Comparison of ENCODE assay signal across 31 cellular contexts in the genomic region with DNA sequence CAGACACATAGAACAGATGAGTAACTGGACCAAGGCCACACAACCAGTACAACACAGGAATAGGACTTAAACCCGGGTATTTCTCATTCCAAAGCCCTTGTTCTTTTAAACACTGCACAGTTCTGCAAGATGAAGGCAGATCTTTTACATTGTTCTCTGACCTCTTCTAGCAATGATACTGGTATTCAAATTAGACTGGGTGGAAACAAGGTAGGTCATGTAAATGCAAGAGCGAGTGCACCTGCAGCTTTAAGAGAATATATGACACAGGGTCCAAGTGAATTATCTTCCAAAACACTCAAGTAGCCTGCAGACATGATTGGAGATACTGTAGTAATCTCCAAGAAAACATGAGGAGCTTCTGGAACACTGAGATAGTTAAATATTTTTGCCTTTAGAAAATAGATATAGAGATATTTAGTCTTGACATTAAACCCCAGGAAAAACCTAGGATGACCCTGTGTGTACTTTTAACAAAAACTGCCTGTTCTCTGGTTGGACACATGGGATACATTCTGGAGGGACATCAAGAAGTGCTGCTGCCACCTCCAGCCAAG.
DNase-seq lines count a peak whose midpoint lies in the region; ATAC-seq and TF ChIP-seq lines count a peak whose summit lies in the region.
"Had no signal": no experiment of that assay in that cellular context is flagged by ENCODE, and none has a peak within 500 bp of the region (broad histone marks: within the 10 kb centered on the region; RNA-seq: fewer than 3 reads in every experiment).

No MANE protein-coding gene starts in this region.

- TF ChIP-seq CTCF in OCI-LY3 (IDR thresholded peaks at IDR 0.05; ENCODE audit: low read depth, low read length) (no peak), smooth muscle cell (IDR thresholded peaks at IDR 0.05; ENCODE audit: borderline replicate concordance, insufficient read depth, poor library complexity, severe bottlenecking) (no peak)

- H4K20me1 ChIP-seq in OCI-LY3 (ENCODE audit: insufficient read depth, low read length), result no peaks in the 10 kb centered on the region
- H4K20me1 ChIP-seq in smooth muscle cell (ENCODE audit: low read depth), result no peaks in the 10 kb centered on the region

- no peak overlapping the region for H3K27ac ChIP-seq in OCI-LY3 (ENCODE audit: low read length)
- H3K27ac ChIP-seq in smooth muscle cell (ENCODE audit: low read depth), result peak overlapping the region; percentile 78
- H3K27ac ChIP-seq: coronary artery, heart left ventricle, pancreas, skin epidermis, tibial nerve had no signal

- ATAC-seq in GM18861 (IDR thresholded peaks at IDR 0.05; ENCODE audit: unreplicated experiment), result peak; percentile 14
- peak; percentile 21 for ATAC-seq in HG03378 (IDR thresholded peaks at IDR 0.05; ENCODE audit: unreplicated experiment)
- ATAC-seq in GM18858 (IDR thresholded peaks at IDR 0.05; ENCODE audit: unreplicated experiment), result no peak
- ATAC-seq: activated CD8-positive, alpha-beta T cell treated with anti-CD3 and anti-CD28 coated beads for 36 hours; activated naive CD4-positive, alpha-beta T cell treated with anti-CD3 and anti-CD28 coated beads, Interleukin-2, amount 50 U/mL, for 72 hours; activated T-helper 17 cell treated with anti-CD3 and anti-CD28 coated beads, Interleukin-2, amount 50 U/mL, for 72 hours; effector memory CD8-positive, alpha-beta T cell; heart left ventricle; pancreas had no signal

- H3K4me1 ChIP-seq in OCI-LY3 (ENCODE audit: low read length) (no peaks in the 10 kb centered on the region), smooth muscle cell (ENCODE audit: low read depth) (peaks cover 9% of the 10 kb centered on the region)
- H3K4me1 ChIP-seq: pancreas had no signal

- peaks cover 14% of the 10 kb centered on the region for H3F3A ChIP-seq in smooth muscle cell (ENCODE audit: low read depth)

- H3K9me3 ChIP-seq in OCI-LY3 (ENCODE audit: insufficient read depth, low read length) (no peaks in the 10 kb centered on the region), smooth muscle cell (replicated peaks; ENCODE audit: low read depth) (no peaks in the 10 kb centered on the region)
- H3K9me3 ChIP-seq: heart left ventricle, pancreas, tibial nerve had no signal

- DNase-seq in smooth muscle cell (lab: John Stamatoyannopoulos, UW; ENCODE audit: unreplicated experiment) (no peak), COLO668 (lab: John Stamatoyannopoulos, UW; ENCODE audit: unreplicated experiment) (no peak), T-helper 9 cell (no peak)
- DNase-seq: ACHN; activated CD8-positive, alpha-beta T cell treated with anti-CD3 and anti-CD28 coated beads for 36 hours; aorta; COR-L47; DMS79 treated with DMSO at 0.1 percent for 48 hours; effector memory CD8-positive, alpha-beta T cell; foreskin fibroblast; GF-D8; GOT3; heart left ventricle; IMR-90; NCI-H1417; NCI-H2081; NCI-H226; NCI-H748 treated with DMSO at 0.1 percent for 48 hours; nephron progenitor cell; pancreas; retina; stimulated activated CD4-positive, alpha-beta T cell treated with anti-CD3 and anti-CD28 coated beads, Interleukin-1b, Interleukin-23, amount 100 ng/mL, for 48 hours had no signal

- H3K36me3 ChIP-seq in OCI-LY3 (replicated peaks; ENCODE audit: low read depth, low read length), result no peaks in the 10 kb centered on the region
- H3K36me3 ChIP-seq in smooth muscle cell (ENCODE audit: low read depth), result no peaks in the 10 kb centered on the region
- H3K36me3 ChIP-seq: heart left ventricle, pancreas, tibial nerve had no signal

- H3K27me3 ChIP-seq in OCI-LY3 (ENCODE audit: low read depth, low read length), result no peaks in the 10 kb centered on the region
- no peaks in the 10 kb centered on the region for H3K27me3 ChIP-seq in smooth muscle cell (ENCODE audit: low read depth)
- H3K27me3 ChIP-seq: heart left ventricle, pancreas, tibial nerve had no signal

- H3K4me2 ChIP-seq in OCI-LY3 (ENCODE audit: low read length), result 0 out of 2 replicates have a peak overlapping the region, but pooled peaks have one; percentile 15
- H3K4me2 ChIP-seq in smooth muscle cell, result peak overlapping the region; percentile 73

- H3K79me2 ChIP-seq in OCI-LY3 (ENCODE audit: low read length) (no peaks in the 10 kb centered on the region), smooth muscle cell (ENCODE audit: low read depth) (no peaks in the 10 kb centered on the region)

- H2AFZ ChIP-seq in OCI-LY3 (ENCODE audit: low read depth, low read length) (no peak overlapping the region), smooth muscle cell (ENCODE audit: low read depth) (peak overlapping the region; percentile 90)

- H3K4me3 ChIP-seq in OCI-LY3 (ENCODE audit: low read length) (no peak overlapping the region), smooth muscle cell (no peak overlapping the region)
- H3K4me3 ChIP-seq: coronary artery, heart left ventricle, pancreas, skin epidermis, tibial nerve had no signal

- WGBS in smooth muscle cell (ENCODE audit: low lambda C conversion rate), result 81% methylated on average over 2 of the region's 2 CpGs

- no peak overlapping the region for H3K9ac ChIP-seq in OCI-LY3 (ENCODE audit: low read length)
- peak overlapping the region; percentile 45 for H3K9ac ChIP-seq in smooth muscle cell (ENCODE audit: low read depth)
